ENCODE assay signal across 9 cellular contexts in genomic region chrX:12894074-12894691, GRCh38. TPM values are rescaled to one million over a fixed set of nuclear protein-coding genes. Genes with fewer than 3 reads are reported as not detected.
DNase-seq lines count a peak whose midpoint lies in the region; ATAC-seq, FAIRE-seq and TF ChIP-seq lines count a peak whose summit lies in the region.
"Had no signal": no experiment of that assay in that cellular context is flagged by ENCODE, and none has a peak within 500 bp of the region (broad histone marks: within the 10 kb centered on the region; RNA-seq: fewer than 3 reads in every experiment).

No MANE protein-coding gene starts in this region.

- peaks cover 8% of the 10 kb centered on the region for H3K4me1 Mint-ChIP-seq in Calu3 (ENCODE audit: low read depth, unreplicated experiment)
- peaks cover 34% of the 10 kb centered on the region for H3K4me1 Mint-ChIP-seq in activated CD4-positive, alpha-beta T cell treated with anti-CD3 and anti-CD28 coated beads for 36 hours
- no peaks in the 10 kb centered on the region for H3K4me1 Mint-ChIP-seq in nephron progenitor cell

- no peaks in the 10 kb centered on the region for H3K27me3 Mint-ChIP-seq in Calu3 (ENCODE audit: unreplicated experiment)
- no peaks in the 10 kb centered on the region for H3K27me3 Mint-ChIP-seq in activated CD4-positive, alpha-beta T cell treated with anti-CD3 and anti-CD28 coated beads for 36 hours
- peaks cover 11% of the 10 kb centered on the region for H3K27me3 Mint-ChIP-seq in nephron progenitor cell (ENCODE audit: low read depth, poor library complexity)

- no peak overlapping the region for H3K4me3 Mint-ChIP-seq in Calu3 (ENCODE audit: low read depth, unreplicated experiment)
- no peak overlapping the region for H3K4me3 Mint-ChIP-seq in activated CD4-positive, alpha-beta T cell treated with anti-CD3 and anti-CD28 coated beads for 36 hours
- H3K4me3 Mint-ChIP-seq in nephron progenitor cell: no peak overlapping the region

- H3K9me3 Mint-ChIP-seq in Calu3 (ENCODE audit: low read depth, unreplicated experiment) (no peaks in the 10 kb centered on the region), nephron progenitor cell (peaks cover 42% of the 10 kb centered on the region)
- no peaks in the 10 kb centered on the region for H3K9me3 Mint-ChIP-seq in activated CD4-positive, alpha-beta T cell treated with anti-CD3 and anti-CD28 coated beads for 36 hours (ENCODE audit: low read depth)

- intact Hi-C loops in Calu3 (cut with micrococcal nuclease; ENCODE audit: unreplicated experiment): loop anchor here (1.0 to 5.0 kb wide), 3 partner anchors 67 to 191 kb away; no protein-coding TSS in a partner anchor
- intact Hi-C loops in activated CD4-positive, alpha-beta T cell treated with anti-CD3 and anti-CD28 coated beads for 36 hours (cut with DNase I, micrococcal nuclease): loop anchor here (1.0 to 5.0 kb wide), 4 partner anchors 79 to 192 kb away; no protein-coding TSS in a partner anchor

- FAIRE-seq in RCC 7860 (lab: Jason Lieb, UNC): no peak

- POLR2A ChIA-PET in activated CD4-positive, alpha-beta T cell treated with anti-CD3 and anti-CD28 coated beads for 36 hours (lab: Charles Lee): no interaction called here

- TF ChIP-seq CTCF in Calu3 (IDR thresholded peaks at IDR 0.05; ENCODE audit: unreplicated experiment) (peak; percentile 76), nephron progenitor cell (IDR thresholded peaks at IDR 0.05) (peak; percentile 49)

- no TSS peak for BruUV-seq in Calu3 (replicated peaks; lab: Mats Ljungman, UMichigan)

- DNase-seq in Calu3 (peak; percentile 40), KBM-7 (peak; percentile 60), nephron progenitor cell (peak; percentile 29), RCC 7860 (ENCODE audit: low spot score) (no peak)
- peak; percentile 67 for DNase-seq in activated CD4-positive, alpha-beta T cell treated with anti-CD3 and anti-CD28 coated beads for 36 hours
- DNase-seq in effector CD4-positive, alpha-beta T cell: peak; percentile 24

- H3K36me3 Mint-ChIP-seq in Calu3 (ENCODE audit: insufficient read depth, unreplicated experiment): no peaks in the 10 kb centered on the region
- H3K36me3 Mint-ChIP-seq in activated CD4-positive, alpha-beta T cell treated with anti-CD3 and anti-CD28 coated beads for 36 hours (ENCODE audit: low read depth): no peaks in the 10 kb centered on the region
- no peaks in the 10 kb centered on the region for H3K36me3 Mint-ChIP-seq in nephron progenitor cell (ENCODE audit: low read depth)

- CTCF ChIA-PET in Calu3 (lab: Charles Lee): no interaction called here
- CTCF ChIA-PET in activated CD4-positive, alpha-beta T cell treated with anti-CD3 and anti-CD28 coated beads for 36 hours (lab: Charles Lee): interaction anchor here (0.9 to 4.4 kb wide), 4 partner anchors 75 to 82 kb away, joined by 3 to 25 read pairs (median 4); no protein-coding TSS in a partner anchor

- no peak overlapping the region for H3K27ac Mint-ChIP-seq in Calu3 (ENCODE audit: unreplicated experiment)
- no peak overlapping the region for H3K27ac Mint-ChIP-seq in activated CD4-positive, alpha-beta T cell treated with anti-CD3 and anti-CD28 coated beads for 36 hours
- no peak overlapping the region for H3K27ac Mint-ChIP-seq in nephron progenitor cell

- in situ Hi-C loops in KBM-7 (cut with MboI; ENCODE audit: low pct_unique_long_range_greater_than_20kb, low sequenced_read_pairs): no loop called here

- peak; percentile 28 for ATAC-seq in activated CD4-positive, alpha-beta T cell treated with anti-CD3 and anti-CD28 coated beads for 36 hours
- ATAC-seq in HG02884 (IDR thresholded peaks at IDR 0.05; ENCODE audit: unreplicated experiment): no peak
- ATAC-seq in HG02763 (IDR thresholded peaks at IDR 0.05; ENCODE audit: unreplicated experiment): no peak

RNA-seq across cellular contexts. Expression of gene TLR8, which starts 12.2 kb away (rescaled TPM):
- not detected in 2 replicates for total RNA-seq in Calu3 (2022)
- total RNA-seq in activated CD4-positive, alpha-beta T cell treated with anti-CD3 and anti-CD28 coated beads for 36 hours: not detected
- total RNA-seq: myocyte had no signal

RNA-seq across cellular contexts. Expression of gene TLR7, which starts 27.3 kb away (rescaled TPM):
- total RNA-seq in Calu3 (2022): not detected in 2 replicates
- total RNA-seq in activated CD4-positive, alpha-beta T cell treated with anti-CD3 and anti-CD28 coated beads for 36 hours: under 1 TPM in 1 of 2 experiments, not detected in 1; 0.04 TPM
- total RNA-seq: myocyte had no signal
